In genomic region chr11:65692367-65692766, GRCh38 we compare ENCODE assay signal across 1 cellular context.
A peak's percentile ranks its signal among the peaks of the same experiment; 100 is the strongest.
TF ChIP-seq lines count a peak whose summit lies in the region.

No MANE protein-coding gene starts in this region.

TF ChIP-seq in K562, 482 proteins besides CTCF, POLR2A, EP300 and RAD21 (continued from another document and continues in another):
- TF ChIP-seq MYC (IDR thresholded peaks at IDR 0.05; ENCODE audit: low read depth, low read length) (peak; percentile 14; the same call in 1 of the 2 replicates), MYC (CRISPR knock-in tag; IDR thresholded peaks at IDR 0.05; ENCODE audit: borderline replicate concordance, low read depth) (no peak), TFAP4 (CRISPR knock-in tag; IDR thresholded peaks at IDR 0.05; ENCODE audit: borderline replicate concordance) (peak; percentile 43; the same call in 1 of the 2 replicates), ESRRB (CRISPR knock-in tag; IDR thresholded peaks at IDR 0.05; ENCODE audit: borderline replicate concordance) (no peak), THAP7 (CRISPR knock-in tag; IDR thresholded peaks at IDR 0.05) (no peak), RHOXF2B (CRISPR knock-in tag; conservative IDR thresholded peaks at IDR 0.05) (no peak), CHAMP1 (IDR thresholded peaks at IDR 0.05) (no peak), EP400 (IDR thresholded peaks at IDR 0.05) (no peak), PBX2 (CRISPR knock-in tag; IDR thresholded peaks at IDR 0.05; ENCODE audit: low read depth) (no peak), PBX2 (tag; conservative IDR thresholded peaks at IDR 0.05; ENCODE audit: low read depth) (no peak), NRF1 (conservative IDR thresholded peaks at IDR 0.05 in 1 of 2, IDR thresholded peaks at IDR 0.05 in 1 of 2) (no peak), PTRF (tag; IDR thresholded peaks at IDR 0.05) (no peak), RCOR1 (IDR thresholded peaks at IDR 0.05; ENCODE audit: borderline replicate concordance in 1 of 2, low read depth in 2 of 2, low read length in 2 of 2) (0 out of 4 replicates have a peak, but pooled peaks of 1 of the 2 experiments have one; percentile 41), HMGXB4 (CRISPR knock-in tag; IDR thresholded peaks at IDR 0.05) (no peak), HDAC1 (IDR thresholded peaks at IDR 0.05) (peak in 1 of 2 experiments; percentile 30; a peak in 1 of 4 replicates), CREB1 (IDR thresholded peaks at IDR 0.05) (no peak), CREB1 (CRISPR knock-in tag; IDR thresholded peaks at IDR 0.05) (no peak), STAT6 (CRISPR knock-in tag; IDR thresholded peaks at IDR 0.05) (no peak), GATA2 (CRISPR knock-in tag; IDR thresholded peaks at IDR 0.05) (peak; percentile 43; the same call in 1 of the 2 replicates), PHF21A (IDR thresholded peaks at IDR 0.05; ENCODE audit: borderline replicate concordance, low read depth) (no peak), ZNF165 (CRISPR knock-in tag; IDR thresholded peaks at IDR 0.05; ENCODE audit: borderline replicate concordance) (no peak), RBM34 (IDR thresholded peaks at IDR 0.05; ENCODE audit: borderline replicate concordance, insufficient read depth, low read length) (no peak), ZNF143 (CRISPR knock-in tag; IDR thresholded peaks at IDR 0.05) (no peak), DMBX1 (CRISPR knock-in tag; IDR thresholded peaks at IDR 0.05; ENCODE audit: borderline replicate concordance) (peak; percentile 33; the same call in 1 of the 2 replicates), ZNF197 (CRISPR knock-in tag; IDR thresholded peaks at IDR 0.05; ENCODE audit: low read depth) (no peak), POLR3G (IDR thresholded peaks at IDR 0.05; ENCODE audit: extremely low read depth, insufficient read length, insufficient replicate concordance) (no peak), ZNF639 (CRISPR knock-in tag; conservative IDR thresholded peaks at IDR 0.05 in 1 of 2, IDR thresholded peaks at IDR 0.05 in 1 of 2) (no peak), CBX8 (IDR thresholded peaks at IDR 0.05; ENCODE audit: borderline replicate concordance, extremely low read depth, low read depth, low read length, poor library complexity, severe bottlenecking) (no peak), ZBTB34 (CRISPR knock-in tag; IDR thresholded peaks at IDR 0.05) (no peak), SFPQ (IDR thresholded peaks at IDR 0.05; ENCODE audit: low read depth, low read length) (no peak), NFIX (CRISPR knock-in tag; IDR thresholded peaks at IDR 0.05; ENCODE audit: low read depth) (no peak), BCOR (IDR thresholded peaks at IDR 0.05) (no peak), GTF2E2 (tag; IDR thresholded peaks at IDR 0.05) (0 out of 2 replicates have a peak, but pooled peaks have one; percentile 47), ZNF133 (CRISPR knock-in tag; IDR thresholded peaks at IDR 0.05) (no peak), ESRRA (IDR thresholded peaks at IDR 0.05; ENCODE audit: borderline replicate concordance, low read depth) (no peak), CREBBP (IDR thresholded peaks at IDR 0.05; ENCODE audit: low read depth, low read length) (no peak), ZNF277 (CRISPR knock-in tag; IDR thresholded peaks at IDR 0.05; ENCODE audit: borderline replicate concordance) (no peak), NFIC (IDR thresholded peaks at IDR 0.05) (peak; percentile 17; the same call in 1 of the 2 replicates), ZFP1 (CRISPR knock-in tag; IDR thresholded peaks at IDR 0.05) (no peak), MXI1 (IDR thresholded peaks at IDR 0.05; ENCODE audit: low read depth, low read length) (no peak), ZNF764 (CRISPR knock-in tag; IDR thresholded peaks at IDR 0.05; ENCODE audit: low read depth) (no peak), C11orf30 (IDR thresholded peaks at IDR 0.05; ENCODE audit: low read depth) (no peak)
